8 cellular contexts compared by ENCODE assay signal in the genomic region with DNA sequence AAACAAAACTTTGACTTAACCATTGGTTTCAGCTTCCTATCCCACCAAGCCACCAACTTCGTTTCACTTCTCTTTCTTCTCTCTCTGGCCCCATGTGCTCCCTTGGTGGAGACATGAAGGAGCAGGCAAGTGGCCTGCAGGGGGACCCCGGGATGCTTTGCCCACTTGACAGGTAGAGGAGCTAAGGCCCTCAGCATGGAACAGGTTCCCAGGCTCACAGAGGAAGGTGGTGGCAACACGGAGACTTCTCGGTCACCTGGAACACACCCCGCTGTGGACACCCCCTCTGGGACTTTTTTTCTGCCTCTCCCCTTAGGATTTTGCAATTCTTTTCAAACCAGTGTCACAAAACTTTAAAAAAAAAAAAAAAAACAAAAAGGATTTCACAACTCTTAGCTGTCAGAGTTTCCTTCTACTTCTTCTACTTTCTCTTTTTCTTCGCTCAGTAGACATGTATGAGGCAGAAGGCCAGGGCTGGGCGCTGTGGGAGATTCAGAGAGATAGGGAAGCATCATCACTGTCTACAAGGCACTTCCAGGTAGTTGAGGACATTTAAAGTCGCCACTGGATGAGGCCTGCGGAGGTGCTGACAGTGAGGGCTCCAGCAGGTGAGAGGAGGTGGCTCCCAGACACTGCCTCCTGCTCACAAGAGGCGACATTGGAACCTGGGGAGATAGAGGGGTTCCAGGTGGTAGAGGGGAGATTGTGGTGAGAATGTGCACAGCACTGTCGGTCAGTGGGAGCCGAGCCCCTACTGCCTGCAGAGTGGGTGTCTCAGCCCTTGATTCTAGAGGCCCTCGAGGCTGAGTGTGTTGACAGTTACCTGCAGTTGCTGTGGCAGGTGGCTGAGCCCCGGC.
DNase-seq lines count a peak whose midpoint lies in the region; ATAC-seq lines count a peak whose summit lies in the region.

No MANE protein-coding gene starts in this region.

- no peaks in the 10 kb centered on the region for H3K36me3 ChIP-seq in CD4-positive, CD25-positive, alpha-beta regulatory T cell (ENCODE audit: control insufficient read depth, insufficient read depth, low read length)

- CTCF ChIA-PET in activated naive CD4-positive, alpha-beta T cell treated with anti-CD3 and anti-CD28 coated beads for 36 hours (lab: Charles Lee): interaction anchor here (0.9 to 1.8 kb wide), 3 partner anchors 9 to 219 kb away, joined by 5 to 9 read pairs (median 8); no protein-coding TSS in a partner anchor

- no peaks in the 10 kb centered on the region for H3K9me3 ChIP-seq in CD4-positive, CD25-positive, alpha-beta regulatory T cell (ENCODE audit: control insufficient read depth in 2 of 2, low read length in 2 of 2)

- H3K4me1 ChIP-seq in CD4-positive, CD25-positive, alpha-beta regulatory T cell (ENCODE audit: control insufficient read depth, insufficient read depth, low read length, poor library complexity, severe bottlenecking): no peaks in the 10 kb centered on the region

- intact Hi-C loops in activated naive CD4-positive, alpha-beta T cell treated with anti-CD3 and anti-CD28 coated beads for 36 hours (cut with micrococcal nuclease): no loop called here

- peaks cover 3% of the 10 kb centered on the region for H3K36me3 Mint-ChIP-seq in CD4-positive, CD25-positive, alpha-beta regulatory T cell
- no peaks in the 10 kb centered on the region for H3K36me3 Mint-ChIP-seq in activated naive CD4-positive, alpha-beta T cell treated with anti-CD3 and anti-CD28 coated beads for 36 hours (ENCODE audit: low read depth)

- H3K4me3 Mint-ChIP-seq in CD4-positive, CD25-positive, alpha-beta regulatory T cell: no peak overlapping the region
- no peak overlapping the region for H3K4me3 Mint-ChIP-seq in activated naive CD4-positive, alpha-beta T cell treated with anti-CD3 and anti-CD28 coated beads for 36 hours

- H3K27me3 Mint-ChIP-seq in CD4-positive, CD25-positive, alpha-beta regulatory T cell: peaks cover 9% of the 10 kb centered on the region
- peaks cover 2% of the 10 kb centered on the region for H3K27me3 Mint-ChIP-seq in activated naive CD4-positive, alpha-beta T cell treated with anti-CD3 and anti-CD28 coated beads for 36 hours (ENCODE audit: low read depth)

- no peak for ATAC-seq in CD4-positive, CD25-positive, alpha-beta regulatory T cell (ENCODE audit: low read depth in 2 of 2)
- ATAC-seq in GM19043 (IDR thresholded peaks at IDR 0.05; ENCODE audit: low read depth, unreplicated experiment): peak; percentile 85
- ATAC-seq in HG03108 (IDR thresholded peaks at IDR 0.05; ENCODE audit: unreplicated experiment): peak; percentile 78

- H3K27me3 ChIP-seq in CD4-positive, CD25-positive, alpha-beta regulatory T cell (ENCODE audit: control insufficient read depth, insufficient read depth, low read length): no peaks in the 10 kb centered on the region

- peak overlapping the region in 2 of 3 donors; percentile 39 to 48 for H3K27ac Mint-ChIP-seq in CD4-positive, CD25-positive, alpha-beta regulatory T cell
- H3K27ac Mint-ChIP-seq in activated naive CD4-positive, alpha-beta T cell treated with anti-CD3 and anti-CD28 coated beads for 36 hours: no peak overlapping the region

- no peak overlapping the region for H3K4me3 ChIP-seq in CD4-positive, CD25-positive, alpha-beta regulatory T cell (ENCODE audit: low read depth, low read length)

- no peak overlapping the region for H3K27ac ChIP-seq in CD4-positive, CD25-positive, alpha-beta regulatory T cell (ENCODE audit: insufficient read depth, low read length, poor library complexity, severe bottlenecking)

- no peaks in the 10 kb centered on the region for H3K9me3 Mint-ChIP-seq in CD4-positive, CD25-positive, alpha-beta regulatory T cell
- H3K9me3 Mint-ChIP-seq in activated naive CD4-positive, alpha-beta T cell treated with anti-CD3 and anti-CD28 coated beads for 36 hours: no peaks in the 10 kb centered on the region

- no peak for DNase-seq in CD4-positive, CD25-positive, alpha-beta regulatory T cell
- peak; percentile 42 for DNase-seq in SK-N-DZ (ENCODE audit: low spot score)
- peak; percentile 19 for DNase-seq in iris pigment epithelial cell (ENCODE audit: low read depth)
- no peak for DNase-seq in activated naive CD4-positive, alpha-beta T cell treated with anti-CD3 and anti-CD28 coated beads for 36 hours
- no peak for DNase-seq in NCI-H128 (lab: John Stamatoyannopoulos, UW; ENCODE audit: unreplicated experiment)
- no peak for DNase-seq in HK-2 (ENCODE audit: unreplicated experiment)

- no peaks in the 10 kb centered on the region for H3K4me1 Mint-ChIP-seq in CD4-positive, CD25-positive, alpha-beta regulatory T cell
- H3K4me1 Mint-ChIP-seq in activated naive CD4-positive, alpha-beta T cell treated with anti-CD3 and anti-CD28 coated beads for 36 hours (ENCODE audit: low read depth): peaks cover 9% of the 10 kb centered on the region

Comparison
In these comparisons a context has a peak if more than half of its experiments do, and no peak if none do; other contexts are left out.
1. ATAC-seq: peak in GM19043 (single experiment) and HG03108 (single experiment); none in CD4-positive, CD25-positive, alpha-beta regulatory T cell (0 of 2).
2. DNase-seq: peak in SK-N-DZ (single experiment) and iris pigment epithelial cell (single experiment); none in CD4-positive, CD25-positive, alpha-beta regulatory T cell (0 of 3), activated naive CD4-positive, alpha-beta T cell treated with anti-CD3 and anti-CD28 coated beads for 36 hours (single experiment), NCI-H128 (single experiment) and HK-2 (single experiment).